Comparison of ENCODE assay signal across 11 cellular contexts in genomic region chr1:154729031-154729442, GRCh38.
DNase-seq lines count a peak whose midpoint lies in the region; ATAC-seq and TF ChIP-seq lines count a peak whose summit lies in the region.
"Had no signal": no experiment of that assay in that cellular context is flagged by ENCODE, and none has a peak within 500 bp of the region (broad histone marks: within the 10 kb centered on the region; RNA-seq: fewer than 3 reads in every experiment).

No MANE protein-coding gene starts in this region.

- H3K27me3 ChIP-seq in esophagus muscularis mucosa = no peaks in the 10 kb centered on the region

- DNase-seq in DMS53 (lab: John Stamatoyannopoulos, UW) (peak; percentile 27), DMS53 treated with DMSO at 0.1 percent for 48 hours (lab: John Stamatoyannopoulos, UW; ENCODE audit: unreplicated experiment) (no peak), OCI-M1 (lab: John Stamatoyannopoulos, UW) (peak; percentile 25), esophagus muscularis mucosa (ENCODE audit: extremely low spot score) (no peak), pulmonary artery endothelial cell (ENCODE audit: low read depth, low spot score) (peak; percentile 43), NOMO-1 (lab: John Stamatoyannopoulos, UW; ENCODE audit: unreplicated experiment in 2 of 2) (no peak), OCI-M2 (lab: John Stamatoyannopoulos, UW; ENCODE audit: unreplicated experiment) (no peak)
- DNase-seq: activated CD8-positive, alpha-beta memory T cell treated with anti-CD3 and anti-CD28 coated beads, Interleukin-2, amount 50 U/mL, for 48 hours; effector memory CD4-positive, alpha-beta T cell; NCI-H1105 treated with DMSO at 0.1 percent for 48 hours had no signal

- WGBS in esophagus muscularis mucosa = 49% methylated on average over 6 of the region's 6 CpGs

- no peak for ATAC-seq in GM18870 (IDR thresholded peaks at IDR 0.05; ENCODE audit: unreplicated experiment)

- no peak for TF ChIP-seq POLR2A in esophagus muscularis mucosa (IDR thresholded peaks at IDR 0.05; ENCODE audit: low read depth)

- intact Hi-C loops in esophagus muscularis mucosa (cut with DNase I) = no loop called here

- peak overlapping the region; percentile 49 to 85 (median 74) for H3K27ac ChIP-seq in esophagus muscularis mucosa (replicated peaks in 1 of 4)

- H3K4me1 ChIP-seq in esophagus muscularis mucosa = peaks cover 39 to 82% (median 80%) of the 10 kb centered on the region in 4 donors

- H3K9me3 ChIP-seq in esophagus muscularis mucosa = no peaks in the 10 kb centered on the region

- H3K4me3 ChIP-seq in esophagus muscularis mucosa = no peak overlapping the region

- H3K36me3 ChIP-seq in esophagus muscularis mucosa = no peaks in the 10 kb centered on the region

- TF ChIP-seq CTCF in esophagus muscularis mucosa (IDR thresholded peaks at IDR 0.05) = no peak

- no peak for TF ChIP-seq EP300 in esophagus muscularis mucosa (IDR thresholded peaks at IDR 0.05)

Comparison
In these comparisons a context has a peak if more than half of its experiments do, and no peak if none do; other contexts are left out.
1. DNase-seq: peak in DMS53 (single experiment), OCI-M1 (single experiment) and pulmonary artery endothelial cell (single experiment); none in DMS53 treated with DMSO at 0.1 percent for 48 hours (single experiment), esophagus muscularis mucosa (single experiment), NOMO-1 (0 of 2) and OCI-M2 (single experiment).